Comparison of ENCODE assay signal across 15 cellular contexts in the genomic region with DNA sequence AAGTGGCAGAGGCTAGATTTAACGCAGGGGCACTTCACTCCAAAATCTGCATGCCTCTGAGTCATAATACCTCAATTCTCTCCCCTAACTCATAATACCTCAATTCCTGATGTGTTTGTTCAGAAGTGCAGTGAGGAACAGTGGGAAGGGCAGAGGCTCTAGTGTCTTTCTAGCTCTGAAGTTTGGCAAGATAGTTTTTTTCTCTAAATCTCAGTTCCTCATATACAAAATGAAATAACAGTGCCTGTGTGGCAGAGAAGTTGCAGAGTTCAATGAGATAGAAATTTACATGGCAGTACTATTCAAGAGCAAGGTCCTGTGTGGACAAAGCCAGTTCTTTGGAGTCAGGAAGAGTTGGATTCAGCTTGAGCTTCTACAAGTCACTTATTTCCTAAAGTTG. TPM values are rescaled to one million over a fixed set of nuclear protein-coding genes. Genes with fewer than 3 reads are reported as not detected.
DNase-seq lines count a peak whose midpoint lies in the region; ATAC-seq and TF ChIP-seq lines count a peak whose summit lies in the region.
"Had no signal": no experiment of that assay in that cellular context is flagged by ENCODE, and none has a peak within 500 bp of the region (broad histone marks: within the 10 kb centered on the region; RNA-seq: fewer than 3 reads in every experiment).

No MANE protein-coding gene starts in this region.

- H3K27me3 ChIP-seq in breast epithelium (no peaks in the 10 kb centered on the region), RWPE2 (ENCODE audit: insufficient read depth, poor library complexity, severe bottlenecking) (no peaks in the 10 kb centered on the region), tibial artery (no peaks in the 10 kb centered on the region)

- no TSS peak for BruUV-seq in MCF 10A (replicated peaks; lab: Mats Ljungman, UMichigan)

- H3K27ac Mint-ChIP-seq in MCF 10A (ENCODE audit: low read depth, unreplicated experiment) (no peak overlapping the region), naive B cell (peak overlapping the region in 5 of 6 donors; percentile 58 to 90 (median 75))
- H3K27ac Mint-ChIP-seq: activated naive CD4-positive, alpha-beta T cell treated with anti-CD3 and anti-CD28 coated beads, Interleukin-2, amount 50 U/mL, for 24 hours had no signal

- in situ Hi-C loops in KBM-7 (cut with MboI; ENCODE audit: low pct_unique_long_range_greater_than_20kb, low sequenced_read_pairs), result no loop called here

- H3K27me3 Mint-ChIP-seq in MCF 10A (ENCODE audit: insufficient read depth, unreplicated experiment), result no peaks in the 10 kb centered on the region
- H3K27me3 Mint-ChIP-seq in naive B cell, result no peaks in the 10 kb centered on the region
- H3K27me3 Mint-ChIP-seq: activated naive CD4-positive, alpha-beta T cell treated with anti-CD3 and anti-CD28 coated beads, Interleukin-2, amount 50 U/mL, for 24 hours; central memory CD8-positive, alpha-beta T cell had no signal

- ATAC-seq in RWPE2 (ENCODE audit: low read depth) (no peak), naive B cell (ENCODE audit: low read depth in 2 of 2) (peak; percentile 63 to 66)

- POLR2A ChIA-PET in MCF 10A (lab: Yijun Ruan, JAX), result interaction anchor here (0.7 to 1.9 kb wide), 6 partner anchors 10 to 925 kb away, joined by 3 to 12 read pairs (median 3); partner anchors contain the start of genes JUN and MYSM1

- DNase-seq in breast epithelium (ENCODE audit: low spot score in 2 of 2) (no peak), MCF 10A (ENCODE audit: unreplicated experiment) (no peak), RWPE2 (ENCODE audit: low spot score) (no peak), naive B cell (no peak), tibial artery (no peak), KBM-7 (no peak), activated gamma-delta T cell (lab: John Stamatoyannopoulos, UW) (no peak), A172 (ENCODE audit: low spot score) (no peak)
- DNase-seq: ACHN; activated CD8-positive, alpha-beta memory T cell treated with anti-CD3 and anti-CD28 coated beads, Interleukin-2, amount 50 U/mL, for 4 hours; NCI-H2171; stimulated activated CD4-positive, alpha-beta T cell treated with anti-CD3 and anti-CD28 coated beads, Interleukin-1b, Interleukin-23, amount 100 ng/mL, for 48 hours had no signal

- CTCF ChIA-PET in MCF 10A (lab: Yijun Ruan, JAX), result interaction anchor here (0.9 to 1.5 kb wide), 5 partner anchors 11 to 925 kb away, joined by 3 to 6 read pairs (median 4); no protein-coding TSS in a partner anchor

- H3K4me3 ChIP-seq in breast epithelium (no peak overlapping the region), RWPE2 (ENCODE audit: severe bottlenecking) (no peak overlapping the region), tibial artery (no peak overlapping the region)
- H3K4me3 ChIP-seq: mucosa of descending colon had no signal

- H3K4me1 Mint-ChIP-seq in MCF 10A (ENCODE audit: insufficient read depth, unreplicated experiment) (peaks cover 28% of the 10 kb centered on the region), naive B cell (peaks cover 16 to 22% (median 19%) of the 10 kb centered on the region in 3 donors)

- intact Hi-C loops in breast epithelium (cut with DNase I; ENCODE audit: low total_unique reads) (loop anchor here (5.0 kb wide), 1 partner anchor 237 kb away; no protein-coding TSS in a partner anchor), MCF 10A (cut with micrococcal nuclease) (no loop called here), tibial artery (cut with DNase I; ENCODE audit: low total_unique reads) (no loop called here)

- no peaks in the 10 kb centered on the region for H3K4me1 ChIP-seq in breast epithelium
- H3K4me1 ChIP-seq in RWPE2 (ENCODE audit: insufficient read depth, poor library complexity, severe bottlenecking), result peaks cover 13% of the 10 kb centered on the region
- H3K4me1 ChIP-seq in tibial artery, result peaks cover 0 to 26% (median 14%) of the 10 kb centered on the region in 4 donors

- H3K9me3 ChIP-seq in breast epithelium, result no peaks in the 10 kb centered on the region
- no peaks in the 10 kb centered on the region for H3K9me3 ChIP-seq in RWPE2 (ENCODE audit: severe bottlenecking)
- no peaks in the 10 kb centered on the region for H3K9me3 ChIP-seq in tibial artery
- H3K9me3 ChIP-seq: mucosa of descending colon had no signal

- TF ChIP-seq POLR2A in breast epithelium (IDR thresholded peaks at IDR 0.05), result no peak

- H3K9me3 Mint-ChIP-seq in MCF 10A (ENCODE audit: unreplicated experiment), result no peaks in the 10 kb centered on the region
- no peaks in the 10 kb centered on the region for H3K9me3 Mint-ChIP-seq in naive B cell
- H3K9me3 Mint-ChIP-seq: activated naive CD4-positive, alpha-beta T cell treated with anti-CD3 and anti-CD28 coated beads, Interleukin-2, amount 50 U/mL, for 24 hours; central memory CD8-positive, alpha-beta T cell had no signal

- H3K27ac ChIP-seq in breast epithelium (peak overlapping the region; percentile 53 to 70), RWPE2 (ENCODE audit: poor library complexity, severe bottlenecking) (peak overlapping the region; percentile 25), tibial artery (peak overlapping the region; percentile 82 to 84)

- H3K36me3 Mint-ChIP-seq in MCF 10A (ENCODE audit: insufficient read depth, unreplicated experiment) (no peaks in the 10 kb centered on the region), naive B cell (no peaks in the 10 kb centered on the region)
- H3K36me3 Mint-ChIP-seq: activated naive CD4-positive, alpha-beta T cell treated with anti-CD3 and anti-CD28 coated beads, Interleukin-2, amount 50 U/mL, for 24 hours had no signal

- TF ChIP-seq CTCF in breast epithelium (IDR thresholded peaks at IDR 0.05), result no peak
- no peak for TF ChIP-seq CTCF in MCF 10A (IDR thresholded peaks at IDR 0.05; ENCODE audit: unreplicated experiment)
- no peak for TF ChIP-seq CTCF in RWPE2 (IDR thresholded peaks at IDR 0.05; ENCODE audit: poor library complexity, severe bottlenecking)
- no peak for TF ChIP-seq CTCF in tibial artery (IDR thresholded peaks at IDR 0.05)

- no peaks in the 10 kb centered on the region for H3K36me3 ChIP-seq in breast epithelium
- H3K36me3 ChIP-seq in RWPE2 (ENCODE audit: low read depth), result no peaks in the 10 kb centered on the region
- no peaks in the 10 kb centered on the region for H3K36me3 ChIP-seq in tibial artery

- H3K4me3 Mint-ChIP-seq in MCF 10A (ENCODE audit: unreplicated experiment), result no peak overlapping the region
- peak overlapping the region in 6 of 8 donors; percentile 17 to 43 (median 38) for H3K4me3 Mint-ChIP-seq in naive B cell
- H3K4me3 Mint-ChIP-seq: activated naive CD4-positive, alpha-beta T cell treated with anti-CD3 and anti-CD28 coated beads, Interleukin-2, amount 50 U/mL, for 24 hours; central memory CD8-positive, alpha-beta T cell had no signal

RNA-seq across cellular contexts. Expression of gene JUN, which starts 9.8 kb away (rescaled TPM):
- total RNA-seq in breast epithelium (100 to 1,000 TPM; 119 to 880 (median 379) TPM), MCF 10A (2022) (60.6 and 71.5 TPM in 2 replicates)
- polyA plus RNA-seq in naive B cell (ENCODE audit: low read depth in 6 of 6), result 100 to 1,000 TPM in 5 of 6 donors, 10 to 100 TPM in 1; 65.0 to 352 (median 221) TPM
- 73.6 and 82.2 TPM in 2 replicates for total RNA-seq in A172 (2014; rRNA removed; shearing (Covaris generic))

Comparison
In these comparisons a context has a peak if more than half of its experiments do, and no peak if none do; other contexts are left out.
1. H3K27ac ChIP-seq: peak in every context shown above with its lines; median percentile 83 in tibial artery; 62 in breast epithelium; 25 in RWPE2.